In genomic region chr18:62450546-62451395, GRCh38 we compare ENCODE assay signal across 8 cellular contexts.
DNase-seq lines count a peak whose midpoint lies in the region; ATAC-seq and TF ChIP-seq lines count a peak whose summit lies in the region.

No MANE protein-coding gene starts in this region.

- H3K27ac Mint-ChIP-seq in activated naive CD4-positive, alpha-beta T cell treated with anti-CD3 and anti-CD28 coated beads, Interleukin-2, amount 50 U/mL, for 72 hours, result no peak overlapping the region

- H3K4me3 ChIP-seq in fibroblast of mammary gland (ENCODE audit: control insufficient read depth, low read depth, low read length) (no peak overlapping the region), osteoblast (ENCODE audit: insufficient read depth, low read length) (peak overlapping the region; percentile 23), Karpas-422 (ENCODE audit: low read length) (no peak overlapping the region)

- H3K27me3 ChIP-seq in osteoblast (ENCODE audit: insufficient read depth, low read length), result peaks cover 4% of the 10 kb centered on the region
- H3K27me3 ChIP-seq in Karpas-422 (ENCODE audit: low read length), result no peaks in the 10 kb centered on the region

- ATAC-seq in HG03097 (IDR thresholded peaks at IDR 0.05; ENCODE audit: low FRiP score, unreplicated experiment), result no peak
- no peak for ATAC-seq in activated naive CD4-positive, alpha-beta T cell treated with anti-CD3 and anti-CD28 coated beads, Interleukin-2, amount 50 U/mL, for 72 hours

- H3K36me3 ChIP-seq in osteoblast (ENCODE audit: insufficient read depth, low read length), result no peaks in the 10 kb centered on the region
- H3K36me3 ChIP-seq in Karpas-422 (ENCODE audit: insufficient read depth, low read length), result no peaks in the 10 kb centered on the region

- H3K9me3 Mint-ChIP-seq in activated naive CD4-positive, alpha-beta T cell treated with anti-CD3 and anti-CD28 coated beads, Interleukin-2, amount 50 U/mL, for 72 hours, result no peaks in the 10 kb centered on the region

- in situ Hi-C loops in KBM-7 (cut with MboI; ENCODE audit: low pct_unique_long_range_greater_than_20kb, low sequenced_read_pairs), result no loop called here

- H3K4me2 ChIP-seq in osteoblast (ENCODE audit: insufficient read depth, low read length), result peak overlapping the region; percentile 24
- H3K4me2 ChIP-seq in Karpas-422 (ENCODE audit: low read depth, low read length, poor library complexity, severe bottlenecking), result no peak overlapping the region

- no peaks in the 10 kb centered on the region for H4K20me1 ChIP-seq in osteoblast (ENCODE audit: insufficient read depth, low read length)
- no peaks in the 10 kb centered on the region for H4K20me1 ChIP-seq in Karpas-422 (ENCODE audit: insufficient read depth, low read depth, low read length)

- H3K27ac ChIP-seq in osteoblast (ENCODE audit: low read depth, low read length) (peak overlapping the region; percentile 34), Karpas-422 (ENCODE audit: low read length) (no peak overlapping the region)

- H2AFZ ChIP-seq in osteoblast (ENCODE audit: low read length), result no peak overlapping the region
- no peak overlapping the region for H2AFZ ChIP-seq in Karpas-422 (ENCODE audit: low read length)

- H3K9ac ChIP-seq in Karpas-422 (ENCODE audit: low read length), result no peak overlapping the region

- TF ChIP-seq CTCF in fibroblast of mammary gland (conservative IDR thresholded peaks at IDR 0.05; ENCODE audit: control insufficient read depth, insufficient read depth, low read depth, low read length) (no peak), osteoblast (IDR thresholded peaks at IDR 0.05; ENCODE audit: extremely low read depth, low read depth, low read length) (no peak)

- no peaks in the 10 kb centered on the region for H3K9me2 ChIP-seq in Karpas-422 (replicated peaks; ENCODE audit: insufficient read depth, low read length)

- DNase-seq in Ammon's horn (ENCODE audit: low spot score), result peak; percentile 44
- DNase-seq in KBM-7, result peak; percentile 75
- peak; percentile 82 for DNase-seq in SIG-M5 treated with dmso at 0.1 percent for 504 hours (lab: John Stamatoyannopoulos, UW; ENCODE audit: unreplicated experiment)
- peak; percentile 81 for DNase-seq in fibroblast of mammary gland (ENCODE audit: low read depth)
- peak; percentile 90 for DNase-seq in osteoblast (ENCODE audit: insufficient read length, low spot score, missing footprints)
- DNase-seq in Karpas-422, result no peak
- DNase-seq in activated naive CD4-positive, alpha-beta T cell treated with anti-CD3 and anti-CD28 coated beads, Interleukin-2, amount 50 U/mL, for 72 hours (ENCODE audit: low spot score in 2 of 2), result no peak

- no peaks in the 10 kb centered on the region for H3K9me3 ChIP-seq in osteoblast (ENCODE audit: low read depth, low read length)
- no peaks in the 10 kb centered on the region for H3K9me3 ChIP-seq in Karpas-422 (ENCODE audit: low read length)

- no peaks in the 10 kb centered on the region for H3K36me3 Mint-ChIP-seq in activated naive CD4-positive, alpha-beta T cell treated with anti-CD3 and anti-CD28 coated beads, Interleukin-2, amount 50 U/mL, for 72 hours

- H3K79me2 ChIP-seq in osteoblast (ENCODE audit: insufficient read depth, low read length), result no peaks in the 10 kb centered on the region
- H3K79me2 ChIP-seq in Karpas-422 (ENCODE audit: low read length), result no peaks in the 10 kb centered on the region

- H3K4me1 ChIP-seq in osteoblast (ENCODE audit: insufficient read depth, low read length) (peaks cover 25% of the 10 kb centered on the region), Karpas-422 (ENCODE audit: low read length) (no peaks in the 10 kb centered on the region)

Comparison
In these comparisons a context has a peak if more than half of its experiments do, and no peak if none do; other contexts are left out.
1. DNase-seq: peak in Ammon's horn (single experiment), KBM-7 (single experiment), SIG-M5 treated with dmso at 0.1 percent for 504 hours (single experiment), fibroblast of mammary gland (single experiment) and osteoblast (single experiment); none in Karpas-422 (single experiment) and activated naive CD4-positive, alpha-beta T cell treated with anti-CD3 and anti-CD28 coated beads, Interleukin-2, amount 50 U/mL, for 72 hours (0 of 2).